In the genomic region with DNA sequence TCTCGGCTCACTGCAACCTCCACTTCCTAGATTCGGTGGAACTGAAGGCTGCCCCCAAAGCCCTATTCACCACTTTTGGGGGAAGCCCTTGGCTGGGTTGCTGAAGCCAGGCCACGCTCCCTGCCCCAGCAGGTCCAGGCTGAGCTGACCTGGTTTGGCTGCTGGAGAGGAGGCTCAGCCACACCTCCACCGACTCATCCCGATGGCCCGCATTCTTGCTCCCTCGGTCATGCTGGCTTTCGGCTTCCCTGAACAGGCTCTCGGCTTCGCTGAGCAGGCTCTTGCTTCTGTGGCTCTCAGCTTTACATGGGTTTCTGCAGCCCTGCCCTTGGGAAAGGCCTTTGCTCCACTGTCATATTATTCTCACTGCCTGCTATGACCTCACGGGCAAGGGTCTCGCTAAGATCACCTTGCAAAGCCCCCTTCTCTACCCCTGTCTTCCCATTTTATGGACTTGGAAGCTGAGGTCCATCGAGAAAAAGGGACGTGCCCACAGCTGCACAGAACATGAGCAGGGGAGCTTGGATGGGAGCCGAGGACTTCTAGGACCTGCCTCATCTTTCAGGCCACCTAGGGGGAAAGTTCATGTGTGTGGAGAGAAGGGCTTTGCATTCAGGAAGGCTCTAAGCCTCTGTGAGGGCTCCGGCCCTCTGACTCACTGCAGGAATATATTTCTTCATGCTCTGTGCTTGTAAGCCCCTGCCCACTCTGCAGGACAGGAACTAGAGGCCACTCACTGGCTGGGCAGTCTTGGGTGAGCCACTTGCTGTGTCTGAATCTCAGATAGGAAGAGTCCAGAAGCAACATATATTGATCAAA, we compare ENCODE assay signal across 18 cellular contexts. TPM values are rescaled to one million over a fixed set of nuclear protein-coding genes. Genes with fewer than 3 reads are reported as not detected.
DNase-seq lines count a peak whose midpoint lies in the region; ATAC-seq and TF ChIP-seq lines count a peak whose summit lies in the region.
"Had no signal": no experiment of that assay in that cellular context is flagged by ENCODE, and none has a peak within 500 bp of the region (broad histone marks: within the 10 kb centered on the region; RNA-seq: fewer than 3 reads in every experiment).

No MANE protein-coding gene starts in this region.

- H3K4me1 ChIP-seq in Caco-2, result peaks cover 5% of the 10 kb centered on the region; the same call in 1 of the 2 replicates
- peaks cover 16% of the 10 kb centered on the region for H3K4me1 ChIP-seq in HUES64 (ENCODE audit: insufficient read depth, low read length)
- H3K4me1 ChIP-seq: pancreas, vagina had no signal

- 69% methylated on average over 16 of the region's 16 CpGs for WGBS in HUES64

- DNase-seq in Caco-2 (peak; percentile 63 to 68), astrocyte of the hippocampus (ENCODE audit: low read depth, low spot score) (peak; percentile 60), kidney tubule cell (ENCODE audit: low spot score) (peak; percentile 96), dedifferentiated amniotic fluid mesenchymal stem cell (ENCODE audit: extremely low spot score) (no peak)
- no peak for DNase-seq in activated T-cell treated with anti-CD3 and anti-CD28 coated beads, Interleukin-2, amount 50 U/mL, for 48 hours
- no peak for DNase-seq in activated CD4-positive, alpha-beta memory T cell treated with anti-CD3 and anti-CD28 coated beads for 36 hours
- DNase-seq: activated CD4-positive, CD25-positive, alpha-beta regulatory T cell; activated T-cell treated with anti-CD3 and anti-CD28 coated beads for 4 hours; glutamatergic neuron; NCI-H1417 treated with DMSO at 0.1 percent for 48 hours; NCI-H526 treated with DMSO at 0.1 percent for 48 hours; pancreas had no signal

- TF ChIP-seq CTCF in Caco-2 (IDR thresholded peaks at IDR 0.05; ENCODE audit: insufficient read depth in 1 of 2, low read depth in 1 of 2, low read length in 1 of 2, severe bottlenecking in 1 of 2, unreplicated experiment in 1 of 2), result no peak

- H3K4me3 ChIP-seq in Caco-2 (ENCODE audit: low read depth, low read length), result no peak overlapping the region
- H3K4me3 ChIP-seq in HUES64 (ENCODE audit: low read length), result no peak overlapping the region
- H3K4me3 ChIP-seq: pancreas, vagina had no signal

- H3K9ac ChIP-seq in HUES64 (ENCODE audit: low read depth, low read length), result no peak overlapping the region

- H3K36me3 Mint-ChIP-seq in Caco-2 (ENCODE audit: insufficient read depth, unreplicated experiment), result no peaks in the 10 kb centered on the region
- no peaks in the 10 kb centered on the region for H3K36me3 Mint-ChIP-seq in activated CD4-positive, alpha-beta memory T cell treated with anti-CD3 and anti-CD28 coated beads for 36 hours

- H3K27ac Mint-ChIP-seq in Caco-2 (ENCODE audit: unreplicated experiment), result no peak overlapping the region
- H3K27ac Mint-ChIP-seq in activated CD4-positive, alpha-beta memory T cell treated with anti-CD3 and anti-CD28 coated beads for 36 hours, result no peak overlapping the region

- no peaks in the 10 kb centered on the region for H3K9me3 Mint-ChIP-seq in Caco-2 (ENCODE audit: unreplicated experiment)
- H3K9me3 Mint-ChIP-seq in activated CD4-positive, alpha-beta memory T cell treated with anti-CD3 and anti-CD28 coated beads for 36 hours, result no peaks in the 10 kb centered on the region

- BruUV-seq in Caco-2 (replicated peaks; lab: Mats Ljungman, UMichigan), result no TSS peak

- H3K27me3 ChIP-seq in Caco-2 (replicated peaks; ENCODE audit: control insufficient read depth, insufficient read depth, low read length), result 0 out of 2 replicates have a peak, but pooled peaks cover 1% of the 10 kb centered on the region
- no peaks in the 10 kb centered on the region for H3K27me3 ChIP-seq in HUES64 (ENCODE audit: insufficient read depth, low read length)
- H3K27me3 ChIP-seq: pancreas, vagina had no signal

- intact Hi-C loops in Caco-2 (cut with micrococcal nuclease; ENCODE audit: unreplicated experiment), result no loop called here
- intact Hi-C loops in activated CD4-positive, alpha-beta memory T cell treated with anti-CD3 and anti-CD28 coated beads for 36 hours (cut with micrococcal nuclease), result no loop called here

- peaks cover 6% of the 10 kb centered on the region for H3K4me1 Mint-ChIP-seq in Caco-2 (ENCODE audit: low read depth, unreplicated experiment)
- H3K4me1 Mint-ChIP-seq in activated CD4-positive, alpha-beta memory T cell treated with anti-CD3 and anti-CD28 coated beads for 36 hours (ENCODE audit: low read depth), result no peaks in the 10 kb centered on the region

- no peaks in the 10 kb centered on the region for H3K9me3 ChIP-seq in Caco-2
- H3K9me3 ChIP-seq in HUES64 (ENCODE audit: insufficient read depth, low read depth, low read length), result no peaks in the 10 kb centered on the region
- H3K9me3 ChIP-seq: pancreas, vagina had no signal

- peak overlapping the region; percentile 2; the same call in 1 of the 2 replicates for H3K27ac ChIP-seq in HUES64 (ENCODE audit: low read depth, low read length)
- H3K27ac ChIP-seq: pancreas, vagina had no signal

- CTCF ChIA-PET in Caco-2 (lab: Charles Lee), result interaction anchor here (0.9 kb wide), 1 partner anchor 102 kb away, joined by 4 read pairs; no protein-coding TSS in a partner anchor
- CTCF ChIA-PET in activated CD4-positive, alpha-beta memory T cell treated with anti-CD3 and anti-CD28 coated beads for 36 hours (lab: Charles Lee), result no interaction called here

- peaks cover 21% of the 10 kb centered on the region for H3K27me3 Mint-ChIP-seq in Caco-2 (ENCODE audit: insufficient read depth, unreplicated experiment)
- H3K27me3 Mint-ChIP-seq in activated CD4-positive, alpha-beta memory T cell treated with anti-CD3 and anti-CD28 coated beads for 36 hours, result peaks cover 20% of the 10 kb centered on the region

- H3K4me3 Mint-ChIP-seq in Caco-2 (ENCODE audit: unreplicated experiment), result no peak overlapping the region
- no peak overlapping the region for H3K4me3 Mint-ChIP-seq in activated CD4-positive, alpha-beta memory T cell treated with anti-CD3 and anti-CD28 coated beads for 36 hours

- POLR2A ChIA-PET in Caco-2 (lab: Charles Lee), result no interaction called here
- POLR2A ChIA-PET in activated CD4-positive, alpha-beta memory T cell treated with anti-CD3 and anti-CD28 coated beads for 36 hours (lab: Charles Lee), result no interaction called here

- H3K36me3 ChIP-seq in Caco-2 (ENCODE audit: control insufficient read depth, insufficient read depth, low read length) (no peaks in the 10 kb centered on the region), HUES64 (ENCODE audit: insufficient read depth, low read length) (no peaks in the 10 kb centered on the region)
- H3K36me3 ChIP-seq: pancreas, vagina had no signal

- no peak for ATAC-seq in GM21367 (IDR thresholded peaks at IDR 0.05; ENCODE audit: unreplicated experiment)
- ATAC-seq: pancreas had no signal

RNA-seq across cellular contexts. Expression of gene ARHGAP40, which starts 15.6 kb away (rescaled TPM):
- total RNA-seq in Caco-2 (2022), result 0.14 TPM in 1 of 2 replicates, not detected in the other
- polyA plus RNA-seq in HUES64 (2013, experiment 1 of 2), result 1.3 TPM
- 1.8 TPM for polyA plus RNA-seq in HUES64 (2013, experiment 2 of 2)
- total RNA-seq in activated CD4-positive, alpha-beta memory T cell treated with anti-CD3 and anti-CD28 coated beads for 36 hours, result not detected
- total RNA-seq: lung microvascular endothelial cell had no signal
- polyA plus RNA-seq: BJ had no signal

RNA-seq across cellular contexts. Expression of gene ADIG, which starts 36.2 kb away (rescaled TPM):
- not detected in 2 replicates for total RNA-seq in Caco-2 (2022)
- not detected for polyA plus RNA-seq in HUES64 (2013, experiment 1 of 2)
- not detected for polyA plus RNA-seq in HUES64 (2013, experiment 2 of 2)
- total RNA-seq in activated CD4-positive, alpha-beta memory T cell treated with anti-CD3 and anti-CD28 coated beads for 36 hours, result not detected
- total RNA-seq: lung microvascular endothelial cell, pancreas, vagina had no signal
- polyA plus RNA-seq: adipose tissue, BJ, pancreas had no signal

Comparison
In these comparisons a context has a peak if more than half of its experiments do, and no peak if none do; other contexts are left out.
1. DNase-seq: peak in Caco-2 (2 of 2), astrocyte of the hippocampus (single experiment) and kidney tubule cell (single experiment); none in dedifferentiated amniotic fluid mesenchymal stem cell (single experiment), activated T-cell treated with anti-CD3 and anti-CD28 coated beads, Interleukin-2, amount 50 U/mL, for 48 hours (0 of 2) and activated CD4-positive, alpha-beta memory T cell treated with anti-CD3 and anti-CD28 coated beads for 36 hours (single experiment).